27 cellular contexts compared by ENCODE assay signal in genomic region chr6:168671028-168671862, GRCh38.
DNase-seq lines count a peak whose midpoint lies in the region; TF ChIP-seq lines count a peak whose summit lies in the region.
"Had no signal": no experiment of that assay in that cellular context is flagged by ENCODE, and none has a peak within 500 bp of the region (broad histone marks: within the 10 kb centered on the region; RNA-seq: fewer than 3 reads in every experiment).

No MANE protein-coding gene starts in this region.

- H4K91ac ChIP-seq in trophoblast cell (ENCODE audit: low read depth, low read length): peak overlapping the region; percentile 92

- peak overlapping the region; percentile 80 for H3K18ac ChIP-seq in trophoblast cell (ENCODE audit: low read length)

- H4K8ac ChIP-seq in trophoblast cell (ENCODE audit: low read depth, low read length): peak overlapping the region; percentile 58

- H3K4me1 ChIP-seq in trophoblast cell (ENCODE audit: control insufficient read depth in 1 of 2, insufficient read depth in 2 of 2, low read length in 2 of 2) (peaks cover 37% of the 10 kb centered on the region in 2 experiments), endodermal cell (ENCODE audit: control insufficient read depth, insufficient read depth, low read length) (no peaks in the 10 kb centered on the region)
- H3K4me1 ChIP-seq: BE2C had no signal

- intact Hi-C loops in Calu3 (cut with micrococcal nuclease; ENCODE audit: unreplicated experiment): no loop called here

- H3K4me1 Mint-ChIP-seq in Calu3 (ENCODE audit: low read depth, unreplicated experiment) (peaks cover 66% of the 10 kb centered on the region), endodermal cell (no peaks in the 10 kb centered on the region)
- no peaks in the 10 kb centered on the region for H3K4me1 Mint-ChIP-seq in activated CD4-positive, alpha-beta T cell treated with anti-CD3 and anti-CD28 coated beads, Interleukin-2, amount 10 ng/mL, durations not matched to agents 7 days and 5 days
- H3K4me1 Mint-ChIP-seq: CD14-positive monocyte; CD8-positive, alpha-beta memory T cell had no signal

- H3K4me3 Mint-ChIP-seq in Calu3 (ENCODE audit: low read depth, unreplicated experiment) (no peak overlapping the region), endodermal cell (no peak overlapping the region)
- no peak overlapping the region for H3K4me3 Mint-ChIP-seq in activated CD4-positive, alpha-beta T cell treated with anti-CD3 and anti-CD28 coated beads, Interleukin-2, amount 10 ng/mL, durations not matched to agents 7 days and 5 days
- H3K4me3 Mint-ChIP-seq: CD14-positive monocyte; CD8-positive, alpha-beta memory T cell; HFFc6 had no signal

- no peak overlapping the region for H3K9ac ChIP-seq in trophoblast cell (ENCODE audit: low read length)
- H3K9ac ChIP-seq in endodermal cell (ENCODE audit: extremely low read depth, low read length, poor library complexity, severe bottlenecking): no peak overlapping the region
- H3K9ac ChIP-seq: KMS-11 had no signal

- H3K9me3 Mint-ChIP-seq in Calu3 (ENCODE audit: low read depth, unreplicated experiment) (no peaks in the 10 kb centered on the region), endodermal cell (no peaks in the 10 kb centered on the region)
- H3K9me3 Mint-ChIP-seq in activated CD4-positive, alpha-beta T cell treated with anti-CD3 and anti-CD28 coated beads, Interleukin-2, amount 10 ng/mL, durations not matched to agents 7 days and 5 days: no peaks in the 10 kb centered on the region
- H3K9me3 Mint-ChIP-seq: CD8-positive, alpha-beta memory T cell had no signal

- H3K4me2 ChIP-seq in trophoblast cell (ENCODE audit: low read length): no peak overlapping the region
- H3K4me2 ChIP-seq: KMS-11 had no signal

- BruUV-seq in Calu3 (replicated peaks; lab: Mats Ljungman, UMichigan): no TSS peak

- peak overlapping the region; percentile 76 for H2BK120ac ChIP-seq in trophoblast cell (ENCODE audit: insufficient read depth, low read length, poor library complexity)

- no peak overlapping the region for H3K23ac ChIP-seq in trophoblast cell (ENCODE audit: low read length)

- POLR2A ChIA-PET in activated CD4-positive, alpha-beta T cell treated with anti-CD3 and anti-CD28 coated beads, Interleukin-2, amount 10 ng/mL, durations not matched to agents 7 days and 5 days (lab: Charles Lee): no interaction called here

- no peaks in the 10 kb centered on the region for H3K27me3 Mint-ChIP-seq in Calu3 (ENCODE audit: unreplicated experiment)
- H3K27me3 Mint-ChIP-seq in endodermal cell (ENCODE audit: insufficient read depth): no peaks in the 10 kb centered on the region
- H3K27me3 Mint-ChIP-seq in activated CD4-positive, alpha-beta T cell treated with anti-CD3 and anti-CD28 coated beads, Interleukin-2, amount 10 ng/mL, durations not matched to agents 7 days and 5 days: no peaks in the 10 kb centered on the region

- H3K36me3 Mint-ChIP-seq in Calu3 (ENCODE audit: insufficient read depth, unreplicated experiment) (peaks cover 19% of the 10 kb centered on the region), endodermal cell (ENCODE audit: low read depth) (no peaks in the 10 kb centered on the region)
- no peaks in the 10 kb centered on the region for H3K36me3 Mint-ChIP-seq in activated CD4-positive, alpha-beta T cell treated with anti-CD3 and anti-CD28 coated beads, Interleukin-2, amount 10 ng/mL, durations not matched to agents 7 days and 5 days (ENCODE audit: low read depth)
- H3K36me3 Mint-ChIP-seq: CD14-positive monocyte; CD8-positive, alpha-beta memory T cell had no signal

- peak overlapping the region; percentile 43 for H2BK12ac ChIP-seq in trophoblast cell (ENCODE audit: low read length)

- peak overlapping the region; percentile 31 for H3K4ac ChIP-seq in trophoblast cell (ENCODE audit: low read depth, low read length)

- H3K14ac ChIP-seq in trophoblast cell (ENCODE audit: low read length): peak overlapping the region; percentile 77

- H3K27ac ChIP-seq in trophoblast cell (ENCODE audit: low read depth, low read length) (no peak overlapping the region), endodermal cell (ENCODE audit: low read depth, low read length) (no peak overlapping the region)
- H3K27ac ChIP-seq: KMS-11 had no signal

- peak overlapping the region; percentile 16 for H3K27ac Mint-ChIP-seq in Calu3 (ENCODE audit: unreplicated experiment)
- no peak overlapping the region for H3K27ac Mint-ChIP-seq in endodermal cell
- no peak overlapping the region for H3K27ac Mint-ChIP-seq in activated CD4-positive, alpha-beta T cell treated with anti-CD3 and anti-CD28 coated beads, Interleukin-2, amount 10 ng/mL, durations not matched to agents 7 days and 5 days
- H3K27ac Mint-ChIP-seq: CD8-positive, alpha-beta memory T cell; HFFc6 had no signal

- CTCF ChIA-PET in Calu3 (lab: Charles Lee): no interaction called here
- CTCF ChIA-PET in activated CD4-positive, alpha-beta T cell treated with anti-CD3 and anti-CD28 coated beads, Interleukin-2, amount 10 ng/mL, durations not matched to agents 7 days and 5 days (lab: Charles Lee): no interaction called here

- peak overlapping the region; percentile 79 for H2AK5ac ChIP-seq in trophoblast cell (ENCODE audit: low read length)

- H3K79me1 ChIP-seq in trophoblast cell (ENCODE audit: low read length): peaks cover 39% of the 10 kb centered on the region

- H3K9me3 ChIP-seq in trophoblast cell (ENCODE audit: insufficient read depth, low read depth, low read length) (no peaks in the 10 kb centered on the region), endodermal cell (ENCODE audit: control insufficient read depth, low read length) (no peaks in the 10 kb centered on the region)
- H3K9me3 ChIP-seq: BE2C, HAP-1 had no signal

- H2BK5ac ChIP-seq in trophoblast cell (ENCODE audit: low read depth, low read length, poor library complexity): peak overlapping the region; percentile 1

- no peaks in the 10 kb centered on the region for H3K36me3 ChIP-seq in trophoblast cell (ENCODE audit: control insufficient read depth in 1 of 2, insufficient read depth in 2 of 2, low read length in 2 of 2)
- no peaks in the 10 kb centered on the region for H3K36me3 ChIP-seq in endodermal cell (ENCODE audit: control insufficient read depth, insufficient read depth, low read length)
- H3K36me3 ChIP-seq: BE2C, HAP-1 had no signal

- no peaks in the 10 kb centered on the region for H3K27me3 ChIP-seq in trophoblast cell (ENCODE audit: insufficient read depth, low read length)
- no peaks in the 10 kb centered on the region for H3K27me3 ChIP-seq in endodermal cell (ENCODE audit: control insufficient read depth, insufficient read depth, low read length, poor library complexity, severe bottlenecking)
- H3K27me3 ChIP-seq: BE2C had no signal

- H2AFZ ChIP-seq in trophoblast cell (ENCODE audit: insufficient read depth, low read length, poor library complexity): no peak overlapping the region

- TF ChIP-seq CTCF in Calu3 (IDR thresholded peaks at IDR 0.05; ENCODE audit: unreplicated experiment) (no peak), endodermal cell (conservative IDR thresholded peaks at IDR 0.05) (no peak)

- peaks cover 8% of the 10 kb centered on the region for H3K79me2 ChIP-seq in trophoblast cell (ENCODE audit: control insufficient read depth, insufficient read depth, low read length, poor library complexity)

- DNase-seq in Calu3: no peak
- peak; percentile 35 for DNase-seq in ecto neural progenitor cell (ENCODE audit: low spot score)
- DNase-seq in mesenteric fat pad (ENCODE audit: low spot score): peak; percentile 77
- no peak for DNase-seq in trophoblast cell
- no peak for DNase-seq in endodermal cell
- no peak for DNase-seq in amygdala (lab: John Stamatoyannopoulos, UW)
- DNase-seq in activated CD4-positive, alpha-beta T cell treated with anti-CD3 and anti-CD28 coated beads, Interleukin-2, amount 10 ng/mL, durations not matched to agents 7 days and 5 days: no peak
- DNase-seq in globus pallidus (ENCODE audit: low spot score): no peak
- DNase-seq: ACHN; BE2C; CD8-positive, alpha-beta memory T cell; DMS153; DND-41; GOT3; HFFc6; IMR-90; MM.1S; NCI-H1694; NCI-H2029 treated with DMSO at 0.1 percent for 48 hours; NCI-H446 treated with DMSO at 0.1 percent for 48 hours; NCI-H526; NCI-H82; NK-92 treated with Interleukin-12 subunit alpha and Interleukin-12 subunit beta, amount 100 ng/mL, for 24 hours; PC-3 had no signal

- H3K4me3 ChIP-seq in trophoblast cell (ENCODE audit: low read depth, low read length): no peak overlapping the region
- H3K4me3 ChIP-seq in endodermal cell (ENCODE audit: low read length): no peak overlapping the region
- H3K4me3 ChIP-seq: HAP-1 had no signal

- no peak overlapping the region for H4K12ac ChIP-seq in trophoblast cell (ENCODE audit: low read depth, low read length)

- no CpG with 5 or more reads among the region's 19 CpGs for WGBS in trophoblast cell (ENCODE audit: extremely low coverage, insufficient coverage, insufficient read length)
- 91 to 93% methylated on average over 18 to 19 of the region's 19 CpGs for WGBS in endodermal cell (ENCODE audit: insufficient coverage in 1 of 2, insufficient read length in 1 of 2), 2 experiments

Comparison
In these comparisons a context has a peak if more than half of its experiments do, and no peak if none do; other contexts are left out.
1. DNase-seq: peak in ecto neural progenitor cell (single experiment) and mesenteric fat pad (single experiment); none in Calu3 (single experiment), trophoblast cell (0 of 2), endodermal cell (single experiment), amygdala (0 of 56), activated CD4-positive, alpha-beta T cell treated with anti-CD3 and anti-CD28 coated beads, Interleukin-2, amount 10 ng/mL, durations not matched to agents 7 days and 5 days (single experiment) and globus pallidus (single experiment).